ENCODE assay signal across 19 cellular contexts in genomic region chrX:28188526-28188925, GRCh38.
A peak's percentile ranks its signal among the peaks of the same experiment; 100 is the strongest.
DNase-seq lines count a peak whose midpoint lies in the region; ATAC-seq, FAIRE-seq and TF ChIP-seq lines count a peak whose summit lies in the region.
"Had no signal": no experiment of that assay in that cellular context is flagged by ENCODE, and none has a peak within 500 bp of the region (broad histone marks: within the 10 kb centered on the region; RNA-seq: fewer than 3 reads in every experiment).

No MANE protein-coding gene starts in this region.

- DNase-seq in HTR-8/SVneo (ENCODE audit: insufficient read length, low spot score) = no peak
- peak; percentile 2 for DNase-seq in amniotic epithelial cell (ENCODE audit: low read depth)
- DNase-seq in endothelial cell of umbilical vein (ENCODE audit: low read depth, low spot score) = no peak
- no peak for DNase-seq in left lung
- DNase-seq in stimulated activated effector memory CD8-positive, alpha-beta T cell treated with anti-CD3 and anti-CD28 coated beads, Interleukin-12 subunit alpha, Interleukin-12 subunit beta, amount 100 ng/mL, for 72 hours (ENCODE audit: low spot score in 2 of 2) = no peak
- DNase-seq in DMS153 treated with DMSO at 0.1 percent for 48 hours (lab: John Stamatoyannopoulos, UW; ENCODE audit: unreplicated experiment) = no peak
- DNase-seq: CD8-positive, alpha-beta T cell; DMS79; Kasumi-1; NCI-H1105; NCI-H2081; NCI-H446 treated with DMSO at 0.1 percent for 48 hours; SHP77 had no signal

- H4K20me1 ChIP-seq in endothelial cell of umbilical vein (replicated peaks; ENCODE audit: control insufficient read depth, extremely low read depth, insufficient read depth, low read length) = no peaks in the 10 kb centered on the region
- H4K20me1 ChIP-seq: BLaER1 treated with 17β-estradiol and CSF1 and Interleukin-3, amounts not matched to agents 10 nM and 100 nM had no signal

- dilution Hi-C loops in endothelial cell of umbilical vein (cut with MboI; ENCODE audit: extremely low pct_ligation_motif_present, low sequenced_read_pairs) = no loop called here

- H3K27ac Mint-ChIP-seq in stimulated activated effector memory CD8-positive, alpha-beta T cell treated with anti-CD3 and anti-CD28 coated beads, Interleukin-12 subunit alpha, Interleukin-12 subunit beta, amount 100 ng/mL, for 72 hours = no peak overlapping the region
- H3K27ac Mint-ChIP-seq: CD8-positive, alpha-beta T cell had no signal

- FAIRE-seq in HTR-8/SVneo (lab: Jason Lieb, UNC) = peak; percentile 16
- no peak for FAIRE-seq in endothelial cell of umbilical vein (lab: Jason Lieb, UNC)
- FAIRE-seq: D721Med, GM12892 had no signal

- H3K9me3 ChIP-seq in endothelial cell of umbilical vein (replicated peaks; ENCODE audit: control insufficient read depth, insufficient read depth, low read length) (no peaks in the 10 kb centered on the region), left lung (no peaks in the 10 kb centered on the region)

- H3K27me3 ChIP-seq in endothelial cell of umbilical vein (ENCODE audit: control insufficient read depth in 2 of 2, insufficient read depth in 2 of 2, low read length in 2 of 2) (no peaks in the 10 kb centered on the region), left lung (no peaks in the 10 kb centered on the region)

- H3K4me3 ChIP-seq in endothelial cell of umbilical vein (replicated peaks in 1 of 3; ENCODE audit: insufficient read depth in 1 of 3, low read depth in 1 of 3, low read length in 3 of 3) (no peak overlapping the region), left lung (no peak overlapping the region)
- H3K4me3 ChIP-seq: BLaER1 treated with 17β-estradiol and CSF1 and Interleukin-3, amounts not matched to agents 10 nM and 100 nM had no signal

- TF ChIP-seq POLR2A in endothelial cell of umbilical vein (IDR thresholded peaks at IDR 0.05; ENCODE audit: low read depth, low read length) = no peak

- H3K4me2 ChIP-seq in endothelial cell of umbilical vein (ENCODE audit: insufficient read depth, low read length) = no peak overlapping the region
- H3K4me2 ChIP-seq: BLaER1 treated with 17β-estradiol and CSF1 and Interleukin-3, amounts not matched to agents 10 nM and 100 nM had no signal

- H3K9ac ChIP-seq in endothelial cell of umbilical vein (replicated peaks; ENCODE audit: extremely low read depth, insufficient read depth, low read length) = no peak overlapping the region
- H3K9ac ChIP-seq: BLaER1 treated with 17β-estradiol and CSF1 and Interleukin-3, amounts not matched to agents 10 nM and 100 nM had no signal

- H3K36me3 Mint-ChIP-seq in stimulated activated effector memory CD8-positive, alpha-beta T cell treated with anti-CD3 and anti-CD28 coated beads, Interleukin-12 subunit alpha, Interleukin-12 subunit beta, amount 100 ng/mL, for 72 hours = no peaks in the 10 kb centered on the region
- H3K36me3 Mint-ChIP-seq: CD8-positive, alpha-beta T cell had no signal

- H3K9me3 Mint-ChIP-seq in stimulated activated effector memory CD8-positive, alpha-beta T cell treated with anti-CD3 and anti-CD28 coated beads, Interleukin-12 subunit alpha, Interleukin-12 subunit beta, amount 100 ng/mL, for 72 hours = peaks cover 3% of the 10 kb centered on the region

- TSS peak; percentile 93 for BruUV-seq in endothelial cell of umbilical vein (replicated peaks; lab: Mats Ljungman, UMichigan)

- H3K36me3 ChIP-seq in endothelial cell of umbilical vein (ENCODE audit: control insufficient read depth in 2 of 2, extremely low read depth in 1 of 2, insufficient read depth in 2 of 2, low read length in 2 of 2) (no peaks in the 10 kb centered on the region), left lung (no peaks in the 10 kb centered on the region)
- H3K36me3 ChIP-seq: BLaER1 treated with 17β-estradiol and CSF1 and Interleukin-3, amounts not matched to agents 10 nM and 100 nM had no signal

- no peaks in the 10 kb centered on the region for H3K79me2 ChIP-seq in endothelial cell of umbilical vein (ENCODE audit: control insufficient read depth, insufficient read depth, low read length)

- POLR2A ChIA-PET in endothelial cell of umbilical vein (lab: Charles Lee) = no interaction called here

- H3K27ac ChIP-seq in endothelial cell of umbilical vein (ENCODE audit: insufficient read depth, low read depth, low read length) (peak overlapping the region; percentile 34), left lung (no peak overlapping the region)
- H3K27ac ChIP-seq: BLaER1 treated with 17β-estradiol and CSF1 and Interleukin-3, amounts not matched to agents 10 nM and 100 nM had no signal

- H3K9me1 ChIP-seq in endothelial cell of umbilical vein (replicated peaks; ENCODE audit: control insufficient read depth, extremely low read depth, insufficient read depth, low read length) = no peaks in the 10 kb centered on the region

- no peaks in the 10 kb centered on the region for H3K4me1 Mint-ChIP-seq in stimulated activated effector memory CD8-positive, alpha-beta T cell treated with anti-CD3 and anti-CD28 coated beads, Interleukin-12 subunit alpha, Interleukin-12 subunit beta, amount 100 ng/mL, for 72 hours

- ATAC-seq in left lung (peak; percentile 16), GM21390 (IDR thresholded peaks at IDR 0.05; ENCODE audit: unreplicated experiment) (no peak), GM21367 (IDR thresholded peaks at IDR 0.05; ENCODE audit: unreplicated experiment) (no peak)
- no peak for ATAC-seq in stimulated activated effector memory CD8-positive, alpha-beta T cell treated with anti-CD3 and anti-CD28 coated beads, Interleukin-12 subunit alpha, Interleukin-12 subunit beta, amount 100 ng/mL, for 72 hours
- ATAC-seq: CD8-positive, alpha-beta T cell; SK-N-SH treated with all-trans-retinoic acid at 6 μM for 48 hours had no signal

- TF ChIP-seq CTCF in endothelial cell of umbilical vein (IDR thresholded peaks at IDR 0.05; ENCODE audit: extremely low read depth in 1 of 2, insufficient read depth in 1 of 2, low read depth in 1 of 2, low read length in 2 of 2) (no peak), left lung (IDR thresholded peaks at IDR 0.05) (no peak)

- H2AFZ ChIP-seq in endothelial cell of umbilical vein (ENCODE audit: low read depth, low read length) = no peak overlapping the region

- intact Hi-C loops in endothelial cell of umbilical vein (cut with micrococcal nuclease) (no loop called here), left lung (cut with DNase I) (no loop called here)

- H3K4me1 ChIP-seq in endothelial cell of umbilical vein (ENCODE audit: control insufficient read depth, extremely low read depth, insufficient read depth, low read length) (peaks cover 5% of the 10 kb centered on the region), left lung (no peaks in the 10 kb centered on the region)
- H3K4me1 ChIP-seq: BLaER1 treated with 17β-estradiol and CSF1 and Interleukin-3, amounts not matched to agents 10 nM and 100 nM had no signal

- CTCF ChIA-PET in endothelial cell of umbilical vein (lab: Charles Lee) = interaction anchor here (1.4 kb wide), 1 partner anchor 1715 kb away, joined by 4 read pairs; no protein-coding TSS in a partner anchor

- no peak overlapping the region for H3K4me3 Mint-ChIP-seq in stimulated activated effector memory CD8-positive, alpha-beta T cell treated with anti-CD3 and anti-CD28 coated beads, Interleukin-12 subunit alpha, Interleukin-12 subunit beta, amount 100 ng/mL, for 72 hours
- H3K4me3 Mint-ChIP-seq: CD8-positive, alpha-beta T cell had no signal

TF ChIP-seq in endothelial cell of umbilical vein, 7 proteins besides CTCF, POLR2A, EP300 and RAD21:
- TF ChIP-seq MAX (IDR thresholded peaks at IDR 0.05; ENCODE audit: insufficient read depth, insufficient read length) (no peak), EZH2 (IDR thresholded peaks at IDR 0.05; ENCODE audit: borderline replicate concordance, low read depth, low read length, severe bottlenecking) (no peak), MYC (IDR thresholded peaks at IDR 0.05; ENCODE audit: low read depth, low read length) (no peak), POLR2AphosphoS5 (IDR thresholded peaks at IDR 0.05; ENCODE audit: insufficient read depth, low read depth, low read length) (no peak), JUN (IDR thresholded peaks at IDR 0.05; ENCODE audit: borderline replicate concordance, insufficient read depth, insufficient read length, low read depth) (no peak), GATA2 (IDR thresholded peaks at IDR 0.05; ENCODE audit: insufficient read depth, insufficient read length, low read depth, low read length) (no peak), FOS (IDR thresholded peaks at IDR 0.05; ENCODE audit: borderline replicate concordance, insufficient read depth, low read length) (no peak)
TF ChIP-seq in endothelial cell of umbilical vein: peak in this region for 0.
